Comparison of ENCODE assay signal across 13 cellular contexts in the genomic region with DNA sequence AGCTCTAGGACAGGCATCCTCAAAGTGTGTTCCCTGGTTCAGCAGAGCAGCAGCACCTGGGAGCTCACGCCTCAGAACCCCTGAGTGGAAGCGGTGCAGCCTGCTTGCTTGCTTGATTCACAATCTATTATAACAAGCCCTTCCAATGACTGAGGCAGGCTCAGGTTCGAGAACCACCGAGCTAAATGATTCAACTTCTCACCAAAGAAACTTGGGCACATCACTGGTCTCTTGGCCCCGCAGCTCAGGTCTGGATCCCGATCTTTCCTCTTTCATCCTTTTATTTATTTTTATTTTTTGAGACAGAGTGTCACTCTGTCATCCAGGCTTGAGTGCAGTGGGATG. TPM values are rescaled to one million over a fixed set of nuclear protein-coding genes. Genes with fewer than 3 reads are reported as not detected.
DNase-seq lines count a peak whose midpoint lies in the region; ATAC-seq, FAIRE-seq and TF ChIP-seq lines count a peak whose summit lies in the region.
"Had no signal": no experiment of that assay in that cellular context is flagged by ENCODE, and none has a peak within 500 bp of the region (broad histone marks: within the 10 kb centered on the region; RNA-seq: fewer than 3 reads in every experiment).

No MANE protein-coding gene starts in this region.

- H4K20me1 ChIP-seq in H1 (replicated peaks in 1 of 2; ENCODE audit: control insufficient read depth in 1 of 2, insufficient read depth in 2 of 2, low read length in 2 of 2) = peaks cover 0 to 6% of the 10 kb centered on the region in 2 experiments

- H2AFZ ChIP-seq in H1 (ENCODE audit: low read length) = no peak overlapping the region
- H2AFZ ChIP-seq: parathyroid adenoma had no signal

- no peak for TF ChIP-seq EP300 in H1 (IDR thresholded peaks at IDR 0.05; ENCODE audit: borderline replicate concordance in 1 of 2, low read depth in 2 of 2, low read length in 2 of 2)

- POLR2A ChIA-PET in H1 (lab: Charles Lee; ENCODE audit: partially characterized antibody) = interaction anchor here (0.9 to 3.4 kb wide), 15 partner anchors 8 to 76 kb away, joined by 3 to 16 read pairs (median 4); no protein-coding TSS in a partner anchor

- H3K18ac ChIP-seq in H1 (ENCODE audit: extremely low read depth, low read length) = no peak overlapping the region

- no peak for FAIRE-seq in H1 (lab: Jason Lieb, UNC)
- FAIRE-seq: A204.1, GM18507 had no signal

- H4K91ac ChIP-seq in H1 (replicated peaks; ENCODE audit: insufficient read length, low read length) = no peak overlapping the region

- H2BK15ac ChIP-seq in H1 (ENCODE audit: low read length) = no peak overlapping the region

- ATAC-seq in activated CD4-positive, CD25-positive, alpha-beta regulatory T cell treated with anti-CD3 and anti-CD28 coated beads, Interleukin-2, amount 50 U/mL, for 24 hours = peak; percentile 11 to 15
- ATAC-seq in HG02981 (IDR thresholded peaks at IDR 0.05; ENCODE audit: unreplicated experiment) = no peak

- peak overlapping the region; percentile 22; the same call in 1 of the 2 replicates for H4K8ac ChIP-seq in H1 (ENCODE audit: extremely low read depth, insufficient read depth, low read length)

- H3K4ac ChIP-seq in H1 (replicated peaks; ENCODE audit: insufficient read length, low read depth, low read length) = no peak overlapping the region

- H3K4me3 ChIP-seq in H1 (ENCODE audit: extremely low read depth in 1 of 4, insufficient read depth in 2 of 4, low read depth in 3 of 4, low read length in 4 of 4) (no peak overlapping the region), rectal smooth muscle tissue (ENCODE audit: low read length) (no peak overlapping the region), BE2C (ENCODE audit: low read depth, low read length) (no peak overlapping the region)
- H3K4me3 ChIP-seq: Peyer's patch had no signal

- H2BK12ac ChIP-seq in H1 (ENCODE audit: low read depth, low read length) = no peak overlapping the region

- H4K5ac ChIP-seq in H1 (ENCODE audit: insufficient read length, low read depth, low read length) = no peak overlapping the region

- no peaks in the 10 kb centered on the region for H3K79me2 ChIP-seq in H1 (ENCODE audit: control insufficient read depth in 1 of 2, insufficient read depth in 2 of 2, low read length in 2 of 2)
- H3K79me2 ChIP-seq: parathyroid adenoma had no signal

- H3K23ac ChIP-seq in H1 (ENCODE audit: insufficient read length) = no peak overlapping the region

- WGBS in H1 (ENCODE audit: extremely low coverage in 1 of 2, insufficient coverage in 1 of 2, insufficient read length in 1 of 2, insufficient replicate concordance in 2 of 2, low coverage in 1 of 2, low lambda C conversion rate in 2 of 2, missing lambda C conversion rate in 1 of 2), 2 experiments = 95% methylated on average over 6 of the region's 6 CpGs; no CpG with 5 or more reads in 1 of the 2 experiments

- H3K4me1 ChIP-seq in H1 (replicated peaks in 1 of 4; ENCODE audit: control insufficient read depth in 3 of 4, insufficient read depth in 4 of 4, low read length in 3 of 4) (peaks cover 0 to 7% (median 0%) of the 10 kb centered on the region in 4 experiments; a peak in 2 of 7 replicates), rectal smooth muscle tissue (ENCODE audit: control insufficient read depth, insufficient read depth, low read length) (peaks cover 13% of the 10 kb centered on the region), BE2C (no peaks in the 10 kb centered on the region)
- H3K4me1 ChIP-seq: Peyer's patch had no signal

- no peak overlapping the region for H2BK120ac ChIP-seq in H1 (replicated peaks; ENCODE audit: low read depth, low read length)

- H3K79me1 ChIP-seq in H1 (ENCODE audit: low read depth, low read length) = no peaks in the 10 kb centered on the region; the same call in 1 of the 2 replicates

- no peak overlapping the region; the same call in 1 of the 2 replicates for H2AK5ac ChIP-seq in H1 (ENCODE audit: low read depth, low read length)

- no peaks in the 10 kb centered on the region for H3K23me2 ChIP-seq in H1 (ENCODE audit: low read depth, low read length)

- no peak overlapping the region for H3K14ac ChIP-seq in H1 (ENCODE audit: insufficient read length)

- no peak overlapping the region for H3K4me2 ChIP-seq in H1 (ENCODE audit: insufficient read depth in 1 of 2, low read depth in 2 of 2, low read length in 2 of 2)

- DNase-seq in activated CD4-positive, CD25-positive, alpha-beta regulatory T cell treated with anti-CD3 and anti-CD28 coated beads, Interleukin-2, amount 50 U/mL, for 72 hours = no peak
- DNase-seq in KBM-7 (peak; percentile 14), H1 (ENCODE audit: low read depth in 1 of 2, low spot score in 2 of 2) (no peak), BE2C (no peak), NCI-H524 treated with DMSO at 0.1 percent for 48 hours (lab: John Stamatoyannopoulos, UW) (no peak)
- DNase-seq: stimulated activated CD4-positive, alpha-beta T cell treated with anti-CD3 and anti-CD28 coated beads, Interleukin-4, amount 100 ng/mL, for 24 hours had no signal

- H2BK5ac ChIP-seq in H1 (ENCODE audit: low read depth, low read length) = 0 out of 2 replicates have a peak overlapping the region, but pooled peaks have one; percentile 28

- H3K36me3 ChIP-seq in H1 (ENCODE audit: control insufficient read depth in 2 of 4, insufficient read depth in 4 of 4, low read length in 3 of 4) = peaks cover 0 to 16% (median 7%) of the 10 kb centered on the region in 4 experiments; a peak in 4 of 8 replicates
- peaks cover 15% of the 10 kb centered on the region for H3K36me3 ChIP-seq in rectal smooth muscle tissue (ENCODE audit: control insufficient read depth, insufficient read depth, low read length)
- H3K36me3 ChIP-seq in BE2C = peaks cover 15% of the 10 kb centered on the region

- CTCF ChIA-PET in H1 (lab: Charles Lee; ENCODE audit: partially characterized antibody) = interaction anchor here (0.7 to 4.3 kb wide), 9 partner anchors 9 to 353 kb away, joined by 3 to 30 read pairs (median 3); no protein-coding TSS in a partner anchor

- TF ChIP-seq CTCF in H1 (IDR thresholded peaks at IDR 0.05; ENCODE audit: control extremely low read depth in 1 of 3, insufficient read depth in 1 of 3, low read depth in 1 of 3, low read length in 3 of 3) (no peak), BE2C (IDR thresholded peaks at IDR 0.05; ENCODE audit: low read depth, low read length) (no peak)

- no peaks in the 10 kb centered on the region for H3K9me3 ChIP-seq in H1 (ENCODE audit: insufficient read depth in 2 of 2, low read depth in 1 of 2, low read length in 1 of 2)
- no peaks in the 10 kb centered on the region for H3K9me3 ChIP-seq in BE2C
- H3K9me3 ChIP-seq: Peyer's patch had no signal

- H3K27ac ChIP-seq in H1 (ENCODE audit: low read depth, low read length) = no peak overlapping the region
- peak overlapping the region; percentile 16 for H3K27ac ChIP-seq in rectal smooth muscle tissue (ENCODE audit: low read depth, low read length)
- H3K27ac ChIP-seq: parathyroid adenoma, Peyer's patch had no signal

- H3K9ac ChIP-seq in H1 (replicated peaks in 1 of 4; ENCODE audit: extremely low read depth in 1 of 4, low read depth in 3 of 4, low read length in 3 of 4) = no peak overlapping the region
- no peak overlapping the region for H3K9ac ChIP-seq in rectal smooth muscle tissue (ENCODE audit: low read length)
- H3K9ac ChIP-seq: parathyroid adenoma had no signal

- in situ Hi-C loops in KBM-7 (cut with MboI; ENCODE audit: low pct_unique_long_range_greater_than_20kb, low sequenced_read_pairs) = no loop called here

- no peak for TF ChIP-seq RAD21 in H1 (IDR thresholded peaks at IDR 0.05 in 1 of 2, conservative IDR thresholded peaks at IDR 0.05 in 1 of 2; ENCODE audit: low read depth in 2 of 2, low read length in 2 of 2)

- no peaks in the 10 kb centered on the region for H3K27me3 ChIP-seq in H1 (replicated peaks in 1 of 4; ENCODE audit: control insufficient read depth in 3 of 4, extremely low read depth in 1 of 4, insufficient read depth in 3 of 4, low read length in 3 of 4)
- H3K27me3 ChIP-seq in rectal smooth muscle tissue (ENCODE audit: control insufficient read depth, insufficient read depth, low read length) = no peaks in the 10 kb centered on the region
- H3K27me3 ChIP-seq in BE2C = no peaks in the 10 kb centered on the region
- H3K27me3 ChIP-seq: Peyer's patch had no signal

- no peak overlapping the region for H3K56ac ChIP-seq in H1 (replicated peaks; ENCODE audit: insufficient read length, low read depth, low read length)

- H2BK20ac ChIP-seq in H1 (ENCODE audit: low read length) = no peak overlapping the region

- TF ChIP-seq POLR2A in H1 (IDR thresholded peaks at IDR 0.05; ENCODE audit: control extremely low read depth in 1 of 2, low read depth in 2 of 2, low read length in 2 of 2) = no peak

TF ChIP-seq in H1, 55 proteins besides CTCF, POLR2A, EP300 and RAD21:
- TF ChIP-seq FOSL1 (IDR thresholded peaks at IDR 0.05; ENCODE audit: insufficient read depth, low read depth, low read length) = no peak
- TF ChIP-seq, protein P1, sequence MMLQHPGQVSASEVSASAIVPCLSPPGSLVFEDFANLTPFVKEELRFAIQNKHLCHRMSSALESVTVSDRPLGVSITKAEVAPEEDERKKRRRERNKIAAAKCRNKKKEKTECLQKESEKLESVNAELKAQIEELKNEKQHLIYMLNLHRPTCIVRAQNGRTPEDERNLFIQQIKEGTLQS (IDR thresholded peaks at IDR 0.05; ENCODE audit: insufficient read depth, low read depth, low read length) = no peak
TF ChIP-seq in H1: peak in this region for 0.

RNA-seq across cellular contexts. Expression of a gene that starts 24.5 kb away (rescaled TPM):
- 93.6 and 98.6 TPM in 2 replicates for total RNA-seq in H1 (2021; fragmentation: NEBNext Ultra II Directional; extraction: Animal tissue kit (Norgen Biotek cat#: 25700))
- 33.6 and 46.8 TPM in 2 replicates for polyA plus RNA-seq in H1 (2011; rRNA removed)
- 32.3 TPM for polyA plus RNA-seq in H1 (2011; cell fraction: cytosol; rRNA removed)
- 142 TPM for polyA plus RNA-seq in H1 (2011; cell fraction: nucleus; rRNA removed)
- polyA plus RNA-seq in H1 (2012, experiment 1 of 2) = 64.3 to 76.7 TPM (median 69.8 TPM) in 4 replicates
- 44.8 TPM for polyA plus RNA-seq in H1 (2012, experiment 2 of 2)
- 45.6 TPM for polyA plus RNA-seq in H1 (2013, experiment 1 of 2)
- polyA plus RNA-seq in H1 (2013, experiment 2 of 2) = 39.5 TPM
- 24.7 and 34.6 TPM in 2 replicates for polyA minus RNA-seq in H1 (2011; rRNA and poly(A)+ RNA removed)
- polyA minus RNA-seq in H1 (2011; cell fraction: cytosol; rRNA and poly(A)+ RNA removed) = 32.9 TPM
- 44.5 TPM for polyA minus RNA-seq in H1 (2011; cell fraction: nucleus; rRNA and poly(A)+ RNA removed)
- polyA plus RNA-seq in BE2C (2012; ENCODE audit: insufficient read depth, insufficient read length, low read depth) = 176 TPM
